ENCODE assay signal across 8 cellular contexts in genomic region chr19:55146078-55146647, GRCh38. TPM values are rescaled to one million over a fixed set of nuclear protein-coding genes. Genes with fewer than 3 reads are reported as not detected.
A peak's percentile ranks its signal among the peaks of the same experiment; 100 is the strongest.
DNase-seq lines count a peak whose midpoint lies in the region; ATAC-seq and TF ChIP-seq lines count a peak whose summit lies in the region.

No MANE protein-coding gene starts in this region.

- H3K9me3 ChIP-seq in parathyroid adenoma (ENCODE audit: control insufficient read depth, low read length): no peaks in the 10 kb centered on the region

- peak overlapping the region; percentile 48 for H3K4me3 ChIP-seq in BJ (ENCODE audit: low read depth, low read length)
- H3K4me3 ChIP-seq in cardiac fibroblast (replicated peaks in 1 of 2; ENCODE audit: low read depth in 2 of 2, low read length in 2 of 2): no peak overlapping the region
- H3K4me3 ChIP-seq in parathyroid adenoma (ENCODE audit: low read depth, low read length): peak overlapping the region; percentile 34

- CTCF ChIA-PET in BJ (lab: Yijun Ruan, JAX): interaction anchor here (0.6 to 2.7 kb wide), 10 partner anchors 9 to 321 kb away, joined by 3 to 11 read pairs (median 4); partner anchors contain the start of genes DNAAF3 and TMEM238

- no peak overlapping the region for H3K27ac ChIP-seq in parathyroid adenoma

- H3K79me2 ChIP-seq in parathyroid adenoma: no peaks in the 10 kb centered on the region

- no peak for ATAC-seq in HG03159 (IDR thresholded peaks at IDR 0.05; ENCODE audit: unreplicated experiment)

- H2AFZ ChIP-seq in parathyroid adenoma: no peak overlapping the region

- POLR2A ChIA-PET in BJ (lab: Charles Lee): no interaction called here

- no peak overlapping the region for H3K4me2 ChIP-seq in parathyroid adenoma (ENCODE audit: low read length)

- H3K36me3 ChIP-seq in BJ (ENCODE audit: control insufficient read depth, insufficient read depth, low read length) (no peaks in the 10 kb centered on the region), parathyroid adenoma (ENCODE audit: control insufficient read depth, insufficient read depth, low read length) (no peaks in the 10 kb centered on the region)

- in situ Hi-C loops in GM13977 (cut with MboI; ENCODE audit: low pct_unique_long_range_greater_than_20kb, low sequenced_read_pairs, unreplicated experiment): no loop called here

- DNase-seq in BJ (ENCODE audit: low read depth) (no peak), GM13977 (ENCODE audit: low spot score) (peak; percentile 76), NCI-H526 treated with DMSO at 0.1 percent for 48 hours (lab: John Stamatoyannopoulos, UW) (peak; percentile 26), cardiac fibroblast (ENCODE audit: low read depth in 2 of 2) (peak in 1 of 2 donors; percentile 25), HCEC 1CT (no peak), anterior cingulate cortex (lab: John Stamatoyannopoulos, UW) (no peak)

- TF ChIP-seq CTCF in BJ (IDR thresholded peaks at IDR 0.05; ENCODE audit: insufficient read depth, low read depth, low read length) (peak; percentile 89), GM13977 (IDR thresholded peaks at IDR 0.05; ENCODE audit: extremely low read depth, insufficient read depth, missing control alignments) (peak; percentile 61), cardiac fibroblast (IDR thresholded peaks at IDR 0.05; ENCODE audit: low read depth, low read length) (peak; percentile 66), parathyroid adenoma (IDR thresholded peaks at IDR 0.05) (peak; percentile 21)

- H3K27me3 ChIP-seq in BJ (ENCODE audit: control insufficient read depth, insufficient read depth, low read length) (peaks cover 6% of the 10 kb centered on the region), parathyroid adenoma (ENCODE audit: control insufficient read depth, insufficient read depth, low read length) (no peaks in the 10 kb centered on the region)

- H3K4me1 ChIP-seq in parathyroid adenoma: no peaks in the 10 kb centered on the region

- no peak overlapping the region for H3K9ac ChIP-seq in parathyroid adenoma

RNA-seq across cellular contexts. Expression of gene TNNT1, which starts 2.8 kb away (rescaled TPM):
- 10.4 and 10.5 TPM in 2 replicates for polyA plus RNA-seq in BJ (2011; rRNA removed)
- polyA minus RNA-seq in BJ (2011; rRNA and poly(A)+ RNA removed): 0.93 and 1.1 TPM in 2 replicates

RNA-seq across cellular contexts. Expression of gene TNNI3, which starts 11.4 kb away (rescaled TPM):
- polyA plus RNA-seq in BJ (2011; rRNA removed): 0.12 TPM in 1 of 2 replicates, not detected in the other
- polyA minus RNA-seq in BJ (2011; rRNA and poly(A)+ RNA removed): not detected in 2 replicates

RNA-seq across cellular contexts. Expression of gene DNAAF3, which starts 20.2 kb away (rescaled TPM):
- 0.39 and 0.51 TPM in 2 replicates for polyA plus RNA-seq in BJ (2011; rRNA removed)
- 0.26 TPM in 1 of 2 replicates, not detected in the other for polyA minus RNA-seq in BJ (2011; rRNA and poly(A)+ RNA removed)

RNA-seq across cellular contexts. Expression of gene PPP1R12C, which starts 28.7 kb away (rescaled TPM):
- polyA plus RNA-seq in BJ (2011; rRNA removed): 36.0 and 50.8 TPM in 2 replicates
- 21.1 and 32.7 TPM in 2 replicates for polyA minus RNA-seq in BJ (2011; rRNA and poly(A)+ RNA removed)

RNA-seq across cellular contexts. Expression of gene SYT5, which starts 33.9 kb away (rescaled TPM):
- polyA plus RNA-seq in BJ (2011; rRNA removed): 0.26 and 0.47 TPM in 2 replicates
- 0.26 TPM in 1 of 2 replicates, not detected in the other for polyA minus RNA-seq in BJ (2011; rRNA and poly(A)+ RNA removed)

Comparison
In these comparisons a context has a peak if more than half of its experiments do, and no peak if none do; other contexts are left out.
1. DNase-seq: peak in GM13977 (single experiment) and NCI-H526 treated with DMSO at 0.1 percent for 48 hours (single experiment); none in BJ (single experiment), HCEC 1CT (single experiment) and anterior cingulate cortex (0 of 58).
2. H3K4me3 ChIP-seq: peak in BJ (single experiment) and parathyroid adenoma (single experiment); none in cardiac fibroblast (0 of 2).
3. CTCF ChIP-seq: peak in every context shown above with its lines; median percentile 89 in BJ; 66 in cardiac fibroblast; 61 in GM13977; 21 in parathyroid adenoma.